In the genomic region with DNA sequence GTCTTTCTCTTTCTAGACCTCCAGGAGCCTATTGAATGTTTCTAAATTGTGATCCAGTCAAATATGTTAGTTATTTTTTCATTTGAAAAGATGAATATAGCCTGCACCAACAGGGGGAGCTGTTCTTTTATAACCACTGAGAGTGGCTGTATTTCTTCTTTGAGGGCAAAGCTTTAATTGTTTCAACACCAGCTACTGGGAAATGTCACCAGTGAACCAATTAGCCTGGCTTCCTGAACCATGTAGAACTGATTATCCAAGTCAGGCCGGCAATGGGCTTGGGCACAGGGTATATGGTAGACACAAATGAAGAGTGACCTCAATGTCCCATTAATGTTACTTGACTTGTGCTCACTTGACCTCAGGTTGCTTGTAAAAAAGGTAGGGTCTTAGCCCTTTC, we compare ENCODE assay signal across 8 cellular contexts. TPM values are rescaled to one million over a fixed set of nuclear protein-coding genes. Genes with fewer than 3 reads are reported as not detected.
DNase-seq lines count a peak whose midpoint lies in the region; ATAC-seq and TF ChIP-seq lines count a peak whose summit lies in the region.

No MANE protein-coding gene starts in this region.

- no peak overlapping the region for H3K4me2 ChIP-seq in OCI-LY7 (ENCODE audit: low read length)

- BruUV-seq in OCI-LY7 (replicated peaks; lab: Mats Ljungman, UMichigan), result no TSS peak

- DNase-seq in left ventricle myocardium inferior (no peak), Right ventricle myocardium superior (no peak), OCI-LY7 (ENCODE audit: low spot score) (peak; percentile 78), amniotic epithelial cell (ENCODE audit: low read depth) (peak; percentile 40), lung (ENCODE audit: low spot score) (peak; percentile 34), inferior parietal cortex (ENCODE audit: extremely low spot score) (no peak), OCI-M2 (lab: John Stamatoyannopoulos, UW; ENCODE audit: unreplicated experiment) (no peak)

- WGBS in lung, 2 donors, result 29 to 59% methylated on average over 1 of the region's 1 CpG

- no peaks in the 10 kb centered on the region for H3K9me2 ChIP-seq in OCI-LY7 (ENCODE audit: insufficient read depth, low read length)

- POLR2A ChIA-PET in OCI-LY7 (lab: Charles Lee), result interaction anchor here (0.6 to 2.0 kb wide), 10 partner anchors 9 to 1528 kb away, joined by 3 to 15 read pairs (median 3); partner anchors contain the start of gene TRMT10A

- TF ChIP-seq CTCF in left ventricle myocardium inferior (IDR thresholded peaks at IDR 0.05; ENCODE audit: borderline replicate concordance), result peak; percentile 60
- TF ChIP-seq CTCF in OCI-LY7 (conservative IDR thresholded peaks at IDR 0.05; ENCODE audit: low read length), result peak; percentile 94
- peak; percentile 35 for TF ChIP-seq CTCF in lung (IDR thresholded peaks at IDR 0.05; ENCODE audit: control extremely low read depth, extremely low read depth)

- CTCF ChIA-PET in OCI-LY7 (lab: Charles Lee; ENCODE audit: unreplicated experiment), result interaction anchor here (0.7 to 0.9 kb wide), 2 partner anchors 128 to 135 kb away, joined by 3 read pairs; partner anchors contain the start of gene DNAJB14

- H3K36me3 ChIP-seq in left ventricle myocardium inferior (no peaks in the 10 kb centered on the region), OCI-LY7 (ENCODE audit: insufficient read depth, low read length) (no peaks in the 10 kb centered on the region), lung (ENCODE audit: control insufficient read depth in 2 of 2, insufficient read depth in 2 of 2, low read length in 2 of 2) (no peaks in the 10 kb centered on the region)

- H3K27me3 ChIP-seq in left ventricle myocardium inferior (ENCODE audit: low read depth), result peaks cover 6% of the 10 kb centered on the region
- no peaks in the 10 kb centered on the region for H3K27me3 ChIP-seq in lung (ENCODE audit: control insufficient read depth, insufficient read depth)

- H3K27ac ChIP-seq in left ventricle myocardium inferior (replicated peaks), result no peak overlapping the region
- no peak overlapping the region for H3K27ac ChIP-seq in OCI-LY7 (ENCODE audit: low read depth, low read length, poor library complexity, severe bottlenecking)
- H3K27ac ChIP-seq in lung (ENCODE audit: low read depth in 1 of 2, low read length in 1 of 2), result no peak overlapping the region

- H2AFZ ChIP-seq in OCI-LY7 (ENCODE audit: low read length), result no peak overlapping the region; the same call in 1 of the 2 replicates

- intact Hi-C loops in left ventricle myocardium inferior (cut with micrococcal nuclease), result no loop called here
- intact Hi-C loops in Right ventricle myocardium superior (cut with DNase I), result no loop called here
- intact Hi-C loops in OCI-LY7 (cut with micrococcal nuclease; ENCODE audit: unreplicated experiment), result no loop called here

- H4K20me1 ChIP-seq in OCI-LY7 (ENCODE audit: insufficient read depth, low read length), result no peaks in the 10 kb centered on the region

- H3K4me1 ChIP-seq in left ventricle myocardium inferior (peaks cover 20% of the 10 kb centered on the region), OCI-LY7 (ENCODE audit: insufficient read depth, low read length, poor library complexity, severe bottlenecking) (peaks cover 66% of the 10 kb centered on the region), lung (ENCODE audit: control insufficient read depth in 2 of 2, insufficient read depth in 2 of 2, low read length in 2 of 2) (no peaks in the 10 kb centered on the region)

- H3K4me3 ChIP-seq in left ventricle myocardium inferior (no peak overlapping the region), OCI-LY7 (ENCODE audit: low read depth, low read length, poor library complexity, severe bottlenecking) (no peak overlapping the region), lung (no peak overlapping the region)

- H3K79me2 ChIP-seq in OCI-LY7 (ENCODE audit: insufficient read depth, low read depth, low read length), result peaks cover 2% of the 10 kb centered on the region; the same call in 1 of the 2 replicates

- H3K9me3 ChIP-seq in left ventricle myocardium inferior (replicated peaks) (no peaks in the 10 kb centered on the region), OCI-LY7 (ENCODE audit: low read length) (no peaks in the 10 kb centered on the region), lung (ENCODE audit: control insufficient read depth in 2 of 2, insufficient read depth in 1 of 2, low read length in 1 of 2) (no peaks in the 10 kb centered on the region)

- ATAC-seq in Right ventricle myocardium superior (ENCODE audit: poor library complexity), result no peak
- ATAC-seq in lung (ENCODE audit: insufficient read depth, low FRiP score), result no peak
- ATAC-seq in GM21723 (IDR thresholded peaks at IDR 0.05; ENCODE audit: unreplicated experiment), result no peak

RNA-seq across cellular contexts. Expression of gene DAPP1, which starts 4.8 kb away (rescaled TPM):
- total RNA-seq in left ventricle myocardium inferior (0.74 TPM), Right ventricle myocardium superior (0.51 TPM), OCI-LY7 (2022) (69.8 and 71.9 TPM in 2 replicates), lung (10 to 100 TPM in 1 of 2 donors, 1 to 10 TPM in 1; 9.2 to 24.6 TPM)
- total RNA-seq in OCI-LY7 (2014; rRNA removed; shearing (Covaris generic)), result 55.7 and 57.3 TPM in 2 replicates
- polyA plus RNA-seq in lung, result 10 to 100 TPM in 1 of 2 donors, 1 to 10 TPM in 1; 2.6 to 14.2 TPM

Comparison
In these comparisons a context has a peak if more than half of its experiments do, and no peak if none do; other contexts are left out.
1. DNase-seq: peak in OCI-LY7 (single experiment), amniotic epithelial cell (single experiment) and lung (single experiment); none in left ventricle myocardium inferior (single experiment), Right ventricle myocardium superior (single experiment), inferior parietal cortex (single experiment) and OCI-M2 (single experiment).
2. CTCF ChIP-seq: peak in every context shown above with its lines; median percentile 94 in OCI-LY7; 60 in left ventricle myocardium inferior; 35 in lung.